Comparison of ENCODE assay signal across 8 cellular contexts in the genomic region with DNA sequence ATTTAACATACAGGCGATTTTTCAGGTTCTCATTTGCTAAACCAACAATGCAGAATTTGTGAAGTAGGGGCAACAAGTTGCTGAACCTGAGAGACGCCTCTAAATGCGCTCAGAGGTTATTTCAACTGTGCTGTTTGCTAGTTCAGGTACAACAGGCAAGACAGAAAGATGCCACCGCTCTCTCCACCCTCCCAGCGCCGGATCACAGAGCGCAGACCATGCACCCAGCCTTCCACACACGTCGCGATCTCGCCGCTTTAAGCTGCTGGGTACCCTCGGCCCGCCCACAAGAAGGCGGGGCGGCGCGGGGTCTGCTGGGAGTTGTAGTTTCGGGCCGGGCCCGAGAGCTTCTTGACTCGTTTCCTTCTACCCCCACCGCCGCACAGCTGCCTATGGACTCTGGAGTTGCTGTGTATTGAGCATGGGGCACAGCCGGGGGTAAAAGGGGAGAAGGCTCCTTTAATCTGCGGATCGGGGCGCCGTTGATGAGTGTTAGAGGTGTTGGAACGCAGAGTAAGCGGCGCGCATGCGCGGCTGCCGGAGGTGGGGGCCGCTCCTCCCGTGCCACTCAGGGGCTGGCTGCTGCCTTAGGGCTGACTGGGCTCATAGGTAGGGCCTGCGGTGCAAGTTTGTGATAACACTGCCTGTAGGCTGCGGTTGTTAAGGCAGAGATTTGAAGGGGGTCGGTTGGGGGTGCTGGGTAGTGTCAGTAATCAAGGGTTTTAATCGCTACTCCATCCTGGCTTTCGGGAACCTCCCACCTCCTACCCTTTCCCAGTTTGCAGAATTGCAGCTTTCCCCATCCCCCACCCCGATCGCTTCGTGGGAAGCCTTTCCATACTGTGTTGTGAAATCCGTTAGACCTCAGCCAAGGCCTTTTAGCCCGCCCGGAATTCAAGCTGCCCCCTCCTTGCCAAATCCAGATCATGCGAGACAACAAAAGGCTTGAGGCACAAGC. TPM values are rescaled to one million over a fixed set of nuclear protein-coding genes. Genes with fewer than 3 reads are reported as not detected.
DNase-seq lines count a peak whose midpoint lies in the region; ATAC-seq, FAIRE-seq and TF ChIP-seq lines count a peak whose summit lies in the region.

No MANE protein-coding gene starts in this region.

- no peak for TF ChIP-seq CTCF in kidney (IDR thresholded peaks at IDR 0.05; ENCODE audit: borderline replicate concordance, extremely low read depth, insufficient read depth)

- ATAC-seq in GM19023 (IDR thresholded peaks at IDR 0.05; ENCODE audit: unreplicated experiment) (peak; percentile 99), HG03280 (IDR thresholded peaks at IDR 0.05; ENCODE audit: unreplicated experiment) (peak; percentile 99)
- peak; percentile 99 for ATAC-seq in central memory CD8-positive, alpha-beta T cell (replicated peaks; ENCODE audit: extremely low read depth, poor library complexity, severe bottlenecking)

- no peak for FAIRE-seq in kidney (lab: Jason Lieb, UNC)

- H3K27ac Mint-ChIP-seq in central memory CD8-positive, alpha-beta T cell (ENCODE audit: low read depth): peak overlapping the region; percentile 78

- H3K27me3 Mint-ChIP-seq in central memory CD8-positive, alpha-beta T cell: peaks cover 41% of the 10 kb centered on the region

- H3K4me1 ChIP-seq in kidney (ENCODE audit: control insufficient read depth in 1 of 2, insufficient read depth in 1 of 2, low read depth in 1 of 2, low read length in 2 of 2): peaks cover 2 to 3% of the 10 kb centered on the region in 2 donors

- H3K36me3 ChIP-seq in kidney (ENCODE audit: control insufficient read depth in 1 of 2, insufficient read depth in 2 of 2, low read length in 2 of 2): no peaks in the 10 kb centered on the region

- peaks cover 2% of the 10 kb centered on the region for H3K36me3 Mint-ChIP-seq in central memory CD8-positive, alpha-beta T cell (ENCODE audit: insufficient read depth)

- H3K4me1 Mint-ChIP-seq in central memory CD8-positive, alpha-beta T cell: peaks cover 12% of the 10 kb centered on the region

- peak overlapping the region; percentile 73 to 86 for H3K4me3 ChIP-seq in kidney (ENCODE audit: low read length in 2 of 2)

- H3K9me3 Mint-ChIP-seq in central memory CD8-positive, alpha-beta T cell: no peaks in the 10 kb centered on the region

- H3K9me3 ChIP-seq in kidney (ENCODE audit: control insufficient read depth in 1 of 2, low read length in 2 of 2): no peaks in the 10 kb centered on the region

- peak; percentile 89 for DNase-seq in AG08396 (ENCODE audit: low spot score)
- peak; percentile 47 to 81 for DNase-seq in NCI-H446 (lab: John Stamatoyannopoulos, UW)
- peak; percentile 86 for DNase-seq in activated CD4-positive, CD25-positive, alpha-beta regulatory T cell treated with anti-CD3 and anti-CD28 coated beads, Interleukin-2, amount 50 U/mL, for 72 hours
- peak; percentile 81 to 91 for DNase-seq in central memory CD8-positive, alpha-beta T cell (ENCODE audit: low spot score in 2 of 2)
- DNase-seq in kidney: peak; percentile 94
- peak; percentile 81 to 88 (median 83) for DNase-seq in stimulated activated CD4-positive, alpha-beta T cell treated with anti-CD3 and anti-CD28 coated beads, Interleukin-12 subunit alpha, Interleukin-12 subunit beta, amount 100 ng/mL, for 48 hours (ENCODE audit: low read depth in 2 of 3, low spot score in 1 of 3)

- peak overlapping the region; percentile 83 for H3K4me3 Mint-ChIP-seq in central memory CD8-positive, alpha-beta T cell

- intact Hi-C loops in kidney (cut with DNase I): no loop called here

- peak overlapping the region; percentile 9 to 43 for H3K9ac ChIP-seq in kidney (ENCODE audit: low read length in 2 of 2)

- H3K27ac ChIP-seq in kidney (ENCODE audit: low read depth in 2 of 2, low read length in 2 of 2): peak overlapping the region; percentile 82 to 87

RNA-seq across cellular contexts. Expression of gene ABCA1, which starts 40.3 kb away (rescaled TPM):
- total RNA-seq in kidney: 26.1 TPM
- 1.4 TPM for polyA plus RNA-seq in kidney (ENCODE audit: insufficient read depth, low read depth, low replicate concordance)

Comparison
In these comparisons a context has a peak if more than half of its experiments do, and no peak if none do; other contexts are left out.
1. Peak in every context shown above with its lines: DNase-seq, ATAC-seq, H3K4me3 ChIP-seq and H3K27ac ChIP-seq.